ENCODE assay signal across 15 cellular contexts in genomic region chr4:109207060-109207459, GRCh38.
DNase-seq lines count a peak whose midpoint lies in the region; ATAC-seq and TF ChIP-seq lines count a peak whose summit lies in the region.
"Had no signal": no experiment of that assay in that cellular context is flagged by ENCODE, and none has a peak within 500 bp of the region (broad histone marks: within the 10 kb centered on the region; RNA-seq: fewer than 3 reads in every experiment).

No MANE protein-coding gene starts in this region.

- H3K4me1 ChIP-seq in HAP-1: peaks cover 32% of the 10 kb centered on the region

- no peaks in the 10 kb centered on the region for H3K36me3 ChIP-seq in HAP-1 (replicated peaks)

- H3K4me3 ChIP-seq in HAP-1 (no peak overlapping the region), cardiac fibroblast (replicated peaks in 1 of 2; ENCODE audit: low read depth in 2 of 2, low read length in 2 of 2) (no peak overlapping the region)

- no peak for ATAC-seq in activated T-cell treated with anti-CD3 and anti-CD28 coated beads, Interleukin-2, amount 50 U/mL, for 4 hours
- ATAC-seq: effector memory CD8-positive, alpha-beta T cell; Right ventricle myocardium inferior had no signal

- no peaks in the 10 kb centered on the region for H3K36me3 Mint-ChIP-seq in activated T-cell treated with anti-CD3 and anti-CD28 coated beads, Interleukin-2, amount 50 U/mL, for 4 hours (ENCODE audit: insufficient read depth)
- no peaks in the 10 kb centered on the region for H3K36me3 Mint-ChIP-seq in activated CD4-positive, alpha-beta T cell treated with anti-CD3 and anti-CD28 coated beads, Interleukin-2, amount 10 ng/mL, durations not matched to agents 24 days and 14 days (ENCODE audit: low read depth)
- H3K36me3 Mint-ChIP-seq: activated naive CD8-positive, alpha-beta T cell had no signal

- in situ Hi-C loops in HAP-1 (cut with MboI; ENCODE audit: low sequenced_read_pairs): no loop called here

- no peak for TF ChIP-seq CTCF in cardiac fibroblast (IDR thresholded peaks at IDR 0.05; ENCODE audit: low read depth, low read length)
- no peak for TF ChIP-seq CTCF in GM20000 (IDR thresholded peaks at IDR 0.05; ENCODE audit: extremely low read depth, missing control alignments)

- H3K4me1 Mint-ChIP-seq in activated T-cell treated with anti-CD3 and anti-CD28 coated beads, Interleukin-2, amount 50 U/mL, for 4 hours (ENCODE audit: low read depth): no peaks in the 10 kb centered on the region
- no peaks in the 10 kb centered on the region for H3K4me1 Mint-ChIP-seq in activated CD4-positive, alpha-beta T cell treated with anti-CD3 and anti-CD28 coated beads, Interleukin-2, amount 10 ng/mL, durations not matched to agents 24 days and 14 days

- peaks cover 4% of the 10 kb centered on the region for H3K27me3 Mint-ChIP-seq in activated T-cell treated with anti-CD3 and anti-CD28 coated beads, Interleukin-2, amount 50 U/mL, for 4 hours (ENCODE audit: low read depth)
- H3K27me3 Mint-ChIP-seq in activated CD4-positive, alpha-beta T cell treated with anti-CD3 and anti-CD28 coated beads, Interleukin-2, amount 10 ng/mL, durations not matched to agents 24 days and 14 days: peaks cover 18% of the 10 kb centered on the region

- intact Hi-C loops in activated CD4-positive, alpha-beta T cell treated with anti-CD3 and anti-CD28 coated beads, Interleukin-2, amount 10 ng/mL, durations not matched to agents 24 days and 14 days (cut with micrococcal nuclease): no loop called here

- H3K9me3 Mint-ChIP-seq in activated T-cell treated with anti-CD3 and anti-CD28 coated beads, Interleukin-2, amount 50 U/mL, for 4 hours: no peaks in the 10 kb centered on the region
- no peaks in the 10 kb centered on the region for H3K9me3 Mint-ChIP-seq in activated CD4-positive, alpha-beta T cell treated with anti-CD3 and anti-CD28 coated beads, Interleukin-2, amount 10 ng/mL, durations not matched to agents 24 days and 14 days
- H3K9me3 Mint-ChIP-seq: effector memory CD8-positive, alpha-beta T cell had no signal

- H3K27me3 ChIP-seq in HAP-1 (ENCODE audit: low read depth): no peaks in the 10 kb centered on the region

- H3K27ac Mint-ChIP-seq in activated CD4-positive, alpha-beta T cell treated with anti-CD3 and anti-CD28 coated beads, Interleukin-2, amount 10 ng/mL, durations not matched to agents 24 days and 14 days: no peak overlapping the region
- H3K27ac Mint-ChIP-seq: activated naive CD8-positive, alpha-beta T cell; effector memory CD8-positive, alpha-beta T cell had no signal

- no peaks in the 10 kb centered on the region for H3K9me3 ChIP-seq in HAP-1

- H3K4me3 Mint-ChIP-seq in activated T-cell treated with anti-CD3 and anti-CD28 coated beads, Interleukin-2, amount 50 U/mL, for 4 hours: no peak overlapping the region
- no peak overlapping the region for H3K4me3 Mint-ChIP-seq in activated CD4-positive, alpha-beta T cell treated with anti-CD3 and anti-CD28 coated beads, Interleukin-2, amount 10 ng/mL, durations not matched to agents 24 days and 14 days
- H3K4me3 Mint-ChIP-seq: activated naive CD8-positive, alpha-beta T cell; effector memory CD8-positive, alpha-beta T cell had no signal

- DNase-seq in HAP-1 (ENCODE audit: low spot score in 2 of 2) (peak; percentile 10 to 23), NCI-H2171 treated with DMSO at 0.1 percent for 48 hours (lab: John Stamatoyannopoulos, UW) (peak; percentile 87), cardiac fibroblast (ENCODE audit: low read depth in 2 of 2) (peak; percentile 16 to 17), nucleus accumbens (lab: John Stamatoyannopoulos, UW) (peak in 30 of 56 donors; percentile 0 to 59 (median 8)), GM20000 (ENCODE audit: low spot score) (no peak), activated gamma-delta T cell treated with Interleukin-2 at 50 U/mL for 16 hours (no peak)
- DNase-seq in activated T-cell treated with anti-CD3 and anti-CD28 coated beads, Interleukin-2, amount 50 U/mL, for 4 hours: no peak
- no peak for DNase-seq in activated CD4-positive, alpha-beta T cell treated with anti-CD3 and anti-CD28 coated beads, Interleukin-2, amount 10 ng/mL, durations not matched to agents 24 days and 14 days
- DNase-seq: activated CD4-positive, alpha-beta T cell treated with anti-CD3 and anti-CD28 coated beads, Interleukin-2, amount 50 U/mL, for 4 hours; DND-41; effector memory CD8-positive, alpha-beta T cell; islet precursor cell; stimulated activated CD4-positive, alpha-beta T cell treated with anti-CD3 and anti-CD28 coated beads, Interleukin-1b, Interleukin-23, amount 100 ng/mL, for 48 hours had no signal

Comparison
In these comparisons a context has a peak if more than half of its experiments do, and no peak if none do; other contexts are left out.
1. DNase-seq: peak in HAP-1 (2 of 2), NCI-H2171 treated with DMSO at 0.1 percent for 48 hours (single experiment), cardiac fibroblast (2 of 2) and nucleus accumbens (30 of 56); none in GM20000 (single experiment), activated T-cell treated with anti-CD3 and anti-CD28 coated beads, Interleukin-2, amount 50 U/mL, for 4 hours (single experiment), activated gamma-delta T cell treated with Interleukin-2 at 50 U/mL for 16 hours (single experiment) and activated CD4-positive, alpha-beta T cell treated with anti-CD3 and anti-CD28 coated beads, Interleukin-2, amount 10 ng/mL, durations not matched to agents 24 days and 14 days (single experiment).